In the genomic region with DNA sequence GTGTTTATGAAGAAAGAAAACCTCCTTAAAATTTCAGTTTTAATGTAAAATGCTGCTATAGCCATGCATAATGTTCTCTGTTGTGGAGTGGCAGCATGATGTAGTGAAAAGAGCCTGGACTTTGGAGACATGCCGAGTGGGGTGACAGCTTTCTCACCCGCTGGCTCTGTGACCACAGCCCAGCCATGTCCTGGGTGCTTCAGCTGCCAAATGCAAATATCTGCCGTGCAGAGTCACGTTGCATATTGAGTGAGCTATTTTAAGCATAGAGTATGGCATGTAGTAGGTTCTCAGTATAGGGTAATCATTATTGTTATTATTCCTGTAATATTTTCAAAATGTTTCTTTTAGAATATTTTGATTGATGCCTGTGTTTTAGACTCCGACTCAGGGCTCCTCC, we compare ENCODE assay signal across 12 cellular contexts. TPM values are rescaled to one million over a fixed set of nuclear protein-coding genes. Genes with fewer than 3 reads are reported as not detected.
A peak's percentile ranks its signal among the peaks of the same experiment; 100 is the strongest.
DNase-seq lines count a peak whose midpoint lies in the region; ATAC-seq lines count a peak whose summit lies in the region.
"Had no signal": no experiment of that assay in that cellular context is flagged by ENCODE, and none has a peak within 500 bp of the region (broad histone marks: within the 10 kb centered on the region; RNA-seq: fewer than 3 reads in every experiment).

No MANE protein-coding gene starts in this region.

- no peaks in the 10 kb centered on the region for H3K4me1 Mint-ChIP-seq in immature natural killer cell
- H3K4me1 Mint-ChIP-seq: neural crest cell had no signal

- no peak overlapping the region for H3K23ac ChIP-seq in neuronal stem cell (ENCODE audit: low read depth, low read length, poor library complexity)

- H2BK120ac ChIP-seq in neuronal stem cell (ENCODE audit: low read depth, low read length) = no peak overlapping the region

- H3K27me3 ChIP-seq in neuronal stem cell (ENCODE audit: control insufficient read depth in 3 of 3, insufficient read depth in 3 of 3, low read depth in 1 of 3, low read length in 3 of 3) = no peaks in the 10 kb centered on the region

- H3K9me3 ChIP-seq in neuronal stem cell (replicated peaks in 1 of 2; ENCODE audit: control insufficient read depth in 2 of 2, insufficient read depth in 1 of 2, low read depth in 1 of 2, low read length in 2 of 2) = peaks cover 0 to 2% of the 10 kb centered on the region in 2 donors

- H3K14ac ChIP-seq in neuronal stem cell (ENCODE audit: low read length) = no peak overlapping the region

- H2BK5ac ChIP-seq in neuronal stem cell (ENCODE audit: low read length) = no peak overlapping the region

- no peaks in the 10 kb centered on the region for H3K9me3 Mint-ChIP-seq in immature natural killer cell
- H3K9me3 Mint-ChIP-seq: activated naive CD4-positive, alpha-beta T cell treated with anti-CD3 and anti-CD28 coated beads, Interleukin-2, amount 50 U/mL, for 24 hours; neural crest cell had no signal

- H3K4ac ChIP-seq in neuronal stem cell (ENCODE audit: low read length) = no peak overlapping the region

- H2AFZ ChIP-seq in neuronal stem cell (ENCODE audit: low read length) = no peak overlapping the region

- H3K27ac ChIP-seq in neuronal stem cell (replicated peaks; ENCODE audit: low read length) = no peak overlapping the region

- H3K79me1 ChIP-seq in neuronal stem cell (ENCODE audit: low read depth, low read length) = no peaks in the 10 kb centered on the region

- peaks cover 22 to 92% of the 10 kb centered on the region in 2 donors for H3K36me3 ChIP-seq in neuronal stem cell (replicated peaks in 1 of 2; ENCODE audit: control insufficient read depth in 2 of 2, insufficient read depth in 2 of 2, low read length in 2 of 2)

- no peak overlapping the region for H2BK12ac ChIP-seq in neuronal stem cell (ENCODE audit: low read length)

- no peak overlapping the region for H2BK15ac ChIP-seq in neuronal stem cell (ENCODE audit: low read length)

- H4K91ac ChIP-seq in neuronal stem cell (ENCODE audit: low read depth, low read length, poor library complexity) = no peak overlapping the region

- no peak overlapping the region for H3K4me3 Mint-ChIP-seq in immature natural killer cell
- H3K4me3 Mint-ChIP-seq: activated naive CD4-positive, alpha-beta T cell treated with anti-CD3 and anti-CD28 coated beads, Interleukin-2, amount 50 U/mL, for 24 hours; neural crest cell had no signal

- H3K18ac ChIP-seq in neuronal stem cell (ENCODE audit: low read length) = no peak overlapping the region

- no peaks in the 10 kb centered on the region for H3K27me3 Mint-ChIP-seq in immature natural killer cell (ENCODE audit: low read depth in 3 of 3)
- H3K27me3 Mint-ChIP-seq: activated naive CD4-positive, alpha-beta T cell treated with anti-CD3 and anti-CD28 coated beads, Interleukin-2, amount 50 U/mL, for 24 hours had no signal

- ATAC-seq in GM19023 (IDR thresholded peaks at IDR 0.05; ENCODE audit: unreplicated experiment) (peak; percentile 85), HG02571 (IDR thresholded peaks at IDR 0.05; ENCODE audit: unreplicated experiment) (peak; percentile 88), HG03457 (IDR thresholded peaks at IDR 0.05; ENCODE audit: unreplicated experiment) (peak; percentile 79)

- peaks cover 12 to 46% (median 27%) of the 10 kb centered on the region in 3 donors for H3K36me3 Mint-ChIP-seq in immature natural killer cell

- no peaks in the 10 kb centered on the region for H3K4me1 ChIP-seq in neuronal stem cell (ENCODE audit: control insufficient read depth in 2 of 2, insufficient read depth in 1 of 2, low read depth in 1 of 2, low read length in 2 of 2)

- H3K27ac Mint-ChIP-seq in immature natural killer cell = no peak overlapping the region
- H3K27ac Mint-ChIP-seq: activated naive CD4-positive, alpha-beta T cell treated with anti-CD3 and anti-CD28 coated beads, Interleukin-2, amount 50 U/mL, for 24 hours had no signal

- no peak overlapping the region for H3K4me3 ChIP-seq in neuronal stem cell (ENCODE audit: low read length in 2 of 2)

- no peak overlapping the region for H4K8ac ChIP-seq in neuronal stem cell (ENCODE audit: low read depth, low read length)

- no peak for DNase-seq in neuronal stem cell (ENCODE audit: low spot score)
- DNase-seq in NK-92 (lab: John Stamatoyannopoulos, UW; ENCODE audit: unreplicated experiment) = no peak
- no peak for DNase-seq in COLO668 (lab: John Stamatoyannopoulos, UW; ENCODE audit: unreplicated experiment)
- DNase-seq in SKM-1 (lab: John Stamatoyannopoulos, UW; ENCODE audit: unreplicated experiment) = no peak
- no peak for DNase-seq in immature natural killer cell
- DNase-seq: activated CD4-positive, alpha-beta T cell treated with anti-CD3 and anti-CD28 coated beads for 1 hour; RPMI8226 had no signal

- H3K9ac ChIP-seq in neuronal stem cell (ENCODE audit: low read depth, low read length, poor library complexity) = peak overlapping the region; percentile 44

- WGBS in neuronal stem cell (ENCODE audit: extremely low coverage in 2 of 2, insufficient read length in 2 of 2, insufficient replicate concordance in 1 of 2), 2 donors = no CpG with 5 or more reads among the region's 5 CpGs

- H3K4me2 ChIP-seq in neuronal stem cell (ENCODE audit: insufficient read depth, low read length, poor library complexity, severe bottlenecking) = no peak overlapping the region

- no peak overlapping the region for H2AK5ac ChIP-seq in neuronal stem cell (ENCODE audit: low read depth, low read length)

RNA-seq across cellular contexts. Expression of a gene that starts 15.5 kb away (rescaled TPM):
- 14.7 TPM for polyA plus RNA-seq in neuronal stem cell (2013, experiment 1 of 2)
- 15.6 TPM for polyA plus RNA-seq in neuronal stem cell (2013, experiment 2 of 2)
- polyA plus RNA-seq in immature natural killer cell = 1 to 10 TPM in 1 of 3 donors, under 1 TPM in 1, not detected in 1; 0.72 to 1.0 TPM

RNA-seq across cellular contexts. Expression of a gene that starts 21.8 kb away (rescaled TPM):
- 17.6 TPM for polyA plus RNA-seq in neuronal stem cell (2013, experiment 1 of 2)
- polyA plus RNA-seq in neuronal stem cell (2013, experiment 2 of 2) = 17.6 TPM
- 10 to 100 TPM; 27.8 to 33.7 (median 30.7) TPM for polyA plus RNA-seq in immature natural killer cell

RNA-seq across cellular contexts. Expression of a gene that starts 21.9 kb away (rescaled TPM):
- polyA plus RNA-seq in neuronal stem cell (2013, experiment 1 of 2) = 29.6 TPM
- 29.4 TPM for polyA plus RNA-seq in neuronal stem cell (2013, experiment 2 of 2)
- polyA plus RNA-seq in immature natural killer cell = 10 to 100 TPM; 71.4 to 98.1 (median 75.2) TPM

RNA-seq across cellular contexts. Expression of a gene that starts 53.5 kb away (rescaled TPM):
- 18.3 TPM for polyA plus RNA-seq in neuronal stem cell (2013, experiment 1 of 2)
- polyA plus RNA-seq in neuronal stem cell (2013, experiment 2 of 2) = 18.1 TPM
- 10 to 100 TPM in 2 of 3 donors, 1 to 10 TPM in 1; 7.2 to 17.7 (median 16.4) TPM for polyA plus RNA-seq in immature natural killer cell

RNA-seq across cellular contexts. Expression of a gene that starts 56.7 kb away (rescaled TPM):
- polyA plus RNA-seq in neuronal stem cell (2013, experiment 1 of 2) = 13.7 TPM
- polyA plus RNA-seq in neuronal stem cell (2013, experiment 2 of 2) = 13.8 TPM
- polyA plus RNA-seq in immature natural killer cell = 10 to 100 TPM; 19.3 to 27.7 (median 26.5) TPM
